Comparison of ENCODE assay signal across 18 cellular contexts in the genomic region with DNA sequence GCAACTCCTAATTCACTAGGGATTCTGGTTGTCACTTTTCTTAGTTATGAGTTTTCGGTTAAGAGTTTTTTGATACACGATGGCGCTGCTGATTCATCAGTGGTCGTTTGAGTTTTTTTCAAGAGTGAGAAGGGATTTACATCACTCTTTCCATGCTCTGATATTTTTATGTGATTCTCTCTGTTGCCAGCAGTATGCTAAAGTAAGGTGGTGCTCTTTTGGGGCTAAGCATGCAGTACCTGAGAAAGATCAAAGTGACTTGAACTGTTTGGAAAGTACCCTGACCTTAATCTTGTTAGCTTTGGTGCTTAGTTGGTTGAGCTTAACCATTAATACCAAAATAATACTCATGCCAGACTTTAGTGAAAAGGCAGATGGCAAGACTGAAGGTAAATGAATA. TPM values are rescaled to one million over a fixed set of nuclear protein-coding genes. Genes with fewer than 3 reads are reported as not detected.
"Had no signal": no experiment of that assay in that cellular context is flagged by ENCODE, and none has a peak within 500 bp of the region (broad histone marks: within the 10 kb centered on the region; RNA-seq: fewer than 3 reads in every experiment).

No MANE protein-coding gene starts in this region.

- H3K36me3 ChIP-seq: breast epithelium, right lobe of liver had no signal

- H3K4me3 Mint-ChIP-seq: activated naive CD8-positive, alpha-beta T cell treated with anti-CD3 and anti-CD28 coated beads, Interleukin-2, amount 10 ng/mL, durations not matched to agents 7 days and 5 days; nephron progenitor cell; T-helper 1 cell treated with Interleukin-12 subunit alpha and Interleukin-12 subunit beta and Interleukin-4 antibody, amounts not matched to agents 30 μg/mL and 1 μg/mL, for 36 hours; WTC11 had no signal

- H3K4me3 ChIP-seq: breast epithelium, dorsolateral prefrontal cortex, psoas muscle, right lobe of liver, spleen, testis had no signal

- H3K4me1 ChIP-seq: breast epithelium, psoas muscle, spleen, testis had no signal

- H3K27ac ChIP-seq: breast epithelium, psoas muscle, right lobe of liver, spleen, testis had no signal

- H3K27ac Mint-ChIP-seq: activated naive CD8-positive, alpha-beta T cell treated with anti-CD3 and anti-CD28 coated beads, Interleukin-2, amount 10 ng/mL, durations not matched to agents 7 days and 5 days; nephron progenitor cell; T-helper 1 cell treated with Interleukin-12 subunit alpha and Interleukin-12 subunit beta and Interleukin-4 antibody, amounts not matched to agents 30 μg/mL and 1 μg/mL, for 36 hours; WTC11 had no signal

- H3K27me3 ChIP-seq: breast epithelium, dorsolateral prefrontal cortex, right lobe of liver, spleen, testis had no signal

- ATAC-seq: esophagus mucosa, left ventricle myocardium superior, psoas muscle, WTC11 had no signal

- H3K27me3 Mint-ChIP-seq: activated naive CD8-positive, alpha-beta T cell treated with anti-CD3 and anti-CD28 coated beads, Interleukin-2, amount 10 ng/mL, durations not matched to agents 7 days and 5 days had no signal

- H3K4me1 Mint-ChIP-seq: WTC11 had no signal

- H3K9me3 ChIP-seq: breast epithelium, psoas muscle, right lobe of liver, spleen, testis had no signal

- DNase-seq: activated CD8-positive, alpha-beta memory T cell treated with anti-CD3 and anti-CD28 coated beads for 24 hours; activated naive CD8-positive, alpha-beta T cell treated with anti-CD3 and anti-CD28 coated beads, Interleukin-2, amount 10 ng/mL, durations not matched to agents 7 days and 5 days; aorta; dorsolateral prefrontal cortex; hippocampal formation; left ventricle myocardium superior; mesendoderm; nephron progenitor cell; psoas muscle; right lobe of liver; spleen; stimulated activated naive CD4-positive, alpha-beta T cell treated with Interleukin-2 at 50 U/mL for 16 hours; testis had no signal

- H3K9me3 Mint-ChIP-seq: activated naive CD8-positive, alpha-beta T cell treated with anti-CD3 and anti-CD28 coated beads, Interleukin-2, amount 10 ng/mL, durations not matched to agents 7 days and 5 days; nephron progenitor cell; T-helper 1 cell treated with Interleukin-12 subunit alpha and Interleukin-12 subunit beta and Interleukin-4 antibody, amounts not matched to agents 30 μg/mL and 1 μg/mL, for 36 hours; WTC11 had no signal

RNA-seq across cellular contexts. Expression of gene ANKRD22, which starts 56.5 kb away (rescaled TPM):
- total RNA-seq: activated naive CD8-positive, alpha-beta T cell treated with anti-CD3 and anti-CD28 coated beads, Interleukin-2, amount 10 ng/mL, durations not matched to agents 7 days and 5 days; glomerular endothelial cell; left ventricle myocardium superior; psoas muscle; WTC11 had no signal
